18 cellular contexts compared by ENCODE assay signal in the genomic region with DNA sequence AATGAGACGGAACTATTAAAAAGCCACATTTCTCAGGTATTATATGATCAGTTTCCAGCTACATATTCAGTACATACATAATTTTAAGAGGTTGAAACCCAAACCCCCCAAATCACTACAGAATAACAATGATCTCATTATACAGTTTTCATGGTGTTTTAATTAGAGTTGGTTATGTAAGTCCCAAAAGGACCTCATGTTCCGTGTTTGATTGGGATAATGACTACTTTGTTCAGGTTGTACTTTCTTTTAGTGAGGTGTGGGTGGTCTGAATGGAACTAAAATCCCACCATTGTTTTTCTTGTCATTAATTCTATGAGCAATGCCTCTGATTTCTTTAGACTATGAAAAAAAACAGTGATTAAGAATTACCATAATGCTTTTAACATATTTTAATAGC.
DNase-seq lines count a peak whose midpoint lies in the region; ATAC-seq and TF ChIP-seq lines count a peak whose summit lies in the region.
"Had no signal": no experiment of that assay in that cellular context is flagged by ENCODE, and none has a peak within 500 bp of the region (broad histone marks: within the 10 kb centered on the region; RNA-seq: fewer than 3 reads in every experiment).

No MANE protein-coding gene starts in this region.

- DNase-seq in GM23338 (ENCODE audit: low spot score): no peak
- DNase-seq in SJCRH30: peak in 1 of 2 experiments; percentile 51
- DNase-seq in GM13976 (ENCODE audit: low spot score): no peak
- no peak for DNase-seq in adrenal gland
- DNase-seq in chondrocyte (ENCODE audit: low spot score): no peak
- DNase-seq: 8988T; ACHN; BE2C; C1 segment of cervical spinal cord; Caco-2; Calu3; CD4-positive, alpha-beta memory T cell; CD4-positive, CD25-positive, alpha-beta regulatory T cell; CD8-positive, alpha-beta memory T cell; DMS79 treated with DMSO at 0.1 percent for 48 hours; GF-D8 had no signal

- H3K36me3 ChIP-seq in GM23338 (ENCODE audit: insufficient read depth): no peaks in the 10 kb centered on the region
- H3K36me3 ChIP-seq in SJCRH30: no peaks in the 10 kb centered on the region
- H3K36me3 ChIP-seq in adrenal gland (replicated peaks in 1 of 2): no peaks in the 10 kb centered on the region
- H3K36me3 ChIP-seq: BE2C, BLaER1 had no signal

- TF ChIP-seq CTCF in GM23338 (conservative IDR thresholded peaks at IDR 0.05; ENCODE audit: low read depth in 2 of 2) (no peak), GM13976 (IDR thresholded peaks at IDR 0.05; ENCODE audit: borderline replicate concordance, control extremely low read depth, extremely low read depth, insufficient read depth, missing control alignments) (no peak), adrenal gland (IDR thresholded peaks at IDR 0.05) (no peak), chondrocyte (IDR thresholded peaks at IDR 0.05) (no peak)

- H3K27me3 Mint-ChIP-seq in GM23338 (ENCODE audit: insufficient read depth, low read depth, poor library complexity) (no peaks in the 10 kb centered on the region), chondrocyte (ENCODE audit: low read depth) (no peaks in the 10 kb centered on the region)
- H3K27me3 Mint-ChIP-seq: CD4-positive, alpha-beta memory T cell; CD4-positive, CD25-positive, alpha-beta regulatory T cell; CD8-positive, alpha-beta memory T cell had no signal

- H3F3A ChIP-seq in GM23338 (replicated peaks; ENCODE audit: low read depth): no peaks in the 10 kb centered on the region

- in situ Hi-C loops in GM13976 (cut with MboI; ENCODE audit: low sequenced_read_pairs, unreplicated experiment): no loop called here

- H3K4me1 ChIP-seq in GM23338 (ENCODE audit: insufficient read depth) (no peaks in the 10 kb centered on the region; the same call in 1 of the 2 replicates), SJCRH30 (peaks cover 5% of the 10 kb centered on the region; the same call in 1 of the 2 replicates), adrenal gland (replicated peaks in 1 of 2) (no peaks in the 10 kb centered on the region)
- H3K4me1 ChIP-seq: BE2C, BLaER1, Caco-2 had no signal

- no peak for ATAC-seq in GM23338

- H3K27ac ChIP-seq in GM23338 (ENCODE audit: low read depth) (no peak overlapping the region), SJCRH30 (peak overlapping the region; percentile 18; the same call in 1 of the 2 replicates), adrenal gland (no peak overlapping the region)
- H3K27ac ChIP-seq: BLaER1 had no signal

- H3K9me2 ChIP-seq in GM23338 (ENCODE audit: insufficient read depth): 0 out of 2 replicates have a peak, but pooled peaks cover 6% of the 10 kb centered on the region

- TF ChIP-seq POLR2A in adrenal gland (IDR thresholded peaks at IDR 0.05): no peak

- no peak overlapping the region for H3K4me3 ChIP-seq in GM23338
- no peak overlapping the region for H3K4me3 ChIP-seq in SJCRH30
- no peak overlapping the region for H3K4me3 ChIP-seq in adrenal gland
- H3K4me3 ChIP-seq: BLaER1 had no signal

- no peaks in the 10 kb centered on the region for H3K9me3 ChIP-seq in SJCRH30 (replicated peaks)
- no peaks in the 10 kb centered on the region for H3K9me3 ChIP-seq in adrenal gland (replicated peaks in 1 of 3)
- H3K9me3 ChIP-seq: BE2C, Caco-2 had no signal

- no peaks in the 10 kb centered on the region for H3K9me3 Mint-ChIP-seq in GM23338
- H3K9me3 Mint-ChIP-seq in chondrocyte (ENCODE audit: low read depth): no peaks in the 10 kb centered on the region

- H4K20me1 ChIP-seq in GM23338 (replicated peaks; ENCODE audit: insufficient read depth): no peaks in the 10 kb centered on the region
- H4K20me1 ChIP-seq: BLaER1 had no signal

- WGBS in adrenal gland, 4 donors: 85 to 92% (median 89%) methylated on average over 2 of the region's 2 CpGs

- H3K27ac Mint-ChIP-seq in GM23338: no peak overlapping the region
- no peak overlapping the region for H3K27ac Mint-ChIP-seq in chondrocyte (ENCODE audit: unreplicated experiment)
- H3K27ac Mint-ChIP-seq: CD14-positive monocyte; CD4-positive, alpha-beta memory T cell; CD4-positive, CD25-positive, alpha-beta regulatory T cell; CD8-positive, alpha-beta memory T cell had no signal

- H3K4me3 Mint-ChIP-seq in GM23338 (no peak overlapping the region), chondrocyte (ENCODE audit: unreplicated experiment) (no peak overlapping the region)
- H3K4me3 Mint-ChIP-seq: CD14-positive monocyte; CD4-positive, alpha-beta memory T cell; CD4-positive, CD25-positive, alpha-beta regulatory T cell; CD8-positive, alpha-beta memory T cell had no signal

- no peaks in the 10 kb centered on the region for H3K79me2 ChIP-seq in GM23338 (replicated peaks; ENCODE audit: insufficient read depth)

- H3K4me2 ChIP-seq in GM23338: no peak overlapping the region
- H3K4me2 ChIP-seq: BLaER1 had no signal

- H3K4me1 Mint-ChIP-seq in GM23338 (no peaks in the 10 kb centered on the region), chondrocyte (ENCODE audit: low read depth) (no peaks in the 10 kb centered on the region)
- H3K4me1 Mint-ChIP-seq: CD14-positive monocyte; CD4-positive, alpha-beta memory T cell; CD8-positive, alpha-beta memory T cell had no signal

- H3K27me3 ChIP-seq in GM23338 (ENCODE audit: insufficient read depth) (no peaks in the 10 kb centered on the region), SJCRH30 (no peaks in the 10 kb centered on the region), adrenal gland (no peaks in the 10 kb centered on the region)
- H3K27me3 ChIP-seq: BE2C, BLaER1 had no signal

- H3K36me3 Mint-ChIP-seq in GM23338 (ENCODE audit: low read depth) (no peaks in the 10 kb centered on the region), chondrocyte (ENCODE audit: low read depth) (no peaks in the 10 kb centered on the region)
- H3K36me3 Mint-ChIP-seq: CD14-positive monocyte; CD4-positive, alpha-beta memory T cell; CD4-positive, CD25-positive, alpha-beta regulatory T cell; CD8-positive, alpha-beta memory T cell had no signal

- intact Hi-C loops in adrenal gland (cut with DNase I): no loop called here

- H2AFZ ChIP-seq in GM23338: 0 out of 2 replicates have a peak overlapping the region, but pooled peaks have one; percentile 35

TF ChIP-seq in GM23338, 12 proteins besides CTCF, POLR2A, EP300 and RAD21:
- TF ChIP-seq, protein P1, sequence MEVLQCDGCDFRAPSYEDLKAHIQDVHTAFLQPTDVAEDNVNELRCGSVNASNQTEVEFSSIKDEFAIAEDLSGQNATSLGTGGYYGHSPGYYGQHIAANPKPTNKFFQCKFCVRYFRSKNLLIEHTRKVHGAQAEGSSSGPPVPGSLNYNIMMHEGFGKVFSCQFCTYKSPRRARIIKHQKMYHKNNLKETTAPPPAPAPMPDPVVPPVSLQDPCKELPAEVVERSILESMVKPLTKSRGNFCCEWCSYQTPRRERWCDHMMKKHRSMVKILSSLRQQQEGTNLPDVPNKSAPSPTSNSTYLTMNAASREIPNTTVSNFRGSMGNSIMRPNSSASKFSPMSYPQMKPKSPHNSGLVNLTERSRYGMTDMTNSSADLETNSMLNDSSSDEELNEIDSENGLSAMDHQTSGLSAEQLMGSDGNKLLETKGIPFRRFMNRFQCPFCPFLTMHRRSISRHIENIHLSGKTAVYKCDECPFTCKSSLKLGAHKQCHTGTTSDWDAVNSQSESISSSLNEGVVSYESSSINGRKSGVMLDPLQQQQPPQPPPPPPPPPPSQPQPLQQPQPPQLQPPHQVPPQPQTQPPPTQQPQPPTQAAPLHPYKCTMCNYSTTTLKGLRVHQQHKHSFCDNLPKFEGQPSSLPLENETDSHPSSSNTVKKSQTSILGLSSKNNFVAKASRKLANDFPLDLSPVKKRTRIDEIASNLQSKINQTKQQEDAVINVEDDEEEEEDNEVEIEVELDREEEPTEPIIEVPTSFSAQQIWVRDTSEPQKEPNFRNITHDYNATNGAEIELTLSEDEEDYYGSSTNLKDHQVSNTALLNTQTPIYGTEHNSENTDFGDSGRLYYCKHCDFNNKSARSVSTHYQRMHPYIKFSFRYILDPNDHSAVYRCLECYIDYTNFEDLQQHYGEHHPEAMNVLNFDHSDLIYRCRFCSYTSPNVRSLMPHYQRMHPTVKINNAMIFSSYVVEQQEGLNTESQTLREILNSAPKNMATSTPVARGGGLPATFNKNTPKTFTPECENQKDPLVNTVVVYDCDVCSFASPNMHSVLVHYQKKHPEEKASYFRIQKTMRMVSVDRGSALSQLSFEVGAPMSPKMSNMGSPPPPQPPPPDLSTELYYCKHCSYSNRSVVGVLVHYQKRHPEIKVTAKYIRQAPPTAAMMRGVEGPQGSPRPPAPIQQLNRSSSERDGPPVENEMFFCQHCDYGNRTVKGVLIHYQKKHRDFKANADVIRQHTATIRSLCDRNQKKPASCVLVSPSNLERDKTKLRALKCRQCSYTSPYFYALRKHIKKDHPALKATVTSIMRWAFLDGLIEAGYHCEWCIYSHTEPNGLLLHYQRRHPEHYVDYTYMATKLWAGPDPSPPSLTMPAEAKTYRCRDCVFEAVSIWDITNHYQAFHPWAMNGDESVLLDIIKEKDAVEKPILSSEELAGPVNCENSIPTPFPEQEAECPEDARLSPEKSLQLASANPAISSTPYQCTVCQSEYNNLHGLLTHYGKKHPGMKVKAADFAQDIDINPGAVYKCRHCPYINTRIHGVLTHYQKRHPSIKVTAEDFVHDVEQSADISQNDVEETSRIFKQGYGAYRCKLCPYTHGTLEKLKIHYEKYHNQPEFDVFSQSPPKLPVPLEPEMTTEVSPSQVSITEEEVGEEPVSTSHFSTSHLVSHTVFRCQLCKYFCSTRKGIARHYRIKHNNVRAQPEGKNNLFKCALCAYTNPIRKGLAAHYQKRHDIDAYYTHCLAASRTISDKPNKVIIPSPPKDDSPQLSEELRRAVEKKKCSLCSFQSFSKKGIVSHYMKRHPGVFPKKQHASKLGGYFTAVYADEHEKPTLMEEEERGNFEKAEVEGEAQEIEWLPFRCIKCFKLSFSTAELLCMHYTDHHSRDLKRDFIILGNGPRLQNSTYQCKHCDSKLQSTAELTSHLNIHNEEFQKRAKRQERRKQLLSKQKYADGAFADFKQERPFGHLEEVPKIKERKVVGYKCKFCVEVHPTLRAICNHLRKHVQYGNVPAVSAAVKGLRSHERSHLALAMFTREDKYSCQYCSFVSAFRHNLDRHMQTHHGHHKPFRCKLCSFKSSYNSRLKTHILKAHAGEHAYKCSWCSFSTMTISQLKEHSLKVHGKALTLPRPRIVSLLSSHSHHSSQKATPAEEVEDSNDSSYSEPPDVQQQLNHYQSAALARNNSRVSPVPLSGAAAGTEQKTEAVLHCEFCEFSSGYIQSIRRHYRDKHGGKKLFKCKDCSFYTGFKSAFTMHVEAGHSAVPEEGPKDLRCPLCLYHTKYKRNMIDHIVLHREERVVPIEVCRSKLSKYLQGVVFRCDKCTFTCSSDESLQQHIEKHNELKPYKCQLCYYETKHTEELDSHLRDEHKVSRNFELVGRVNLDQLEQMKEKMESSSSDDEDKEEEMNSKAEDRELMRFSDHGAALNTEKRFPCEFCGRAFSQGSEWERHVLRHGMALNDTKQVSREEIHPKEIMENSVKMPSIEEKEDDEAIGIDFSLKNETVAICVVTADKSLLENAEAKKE (CRISPR knock-in tag; IDR thresholded peaks at IDR 0.05): no peak
